ENCODE assay signal across 21 cellular contexts in the genomic region with DNA sequence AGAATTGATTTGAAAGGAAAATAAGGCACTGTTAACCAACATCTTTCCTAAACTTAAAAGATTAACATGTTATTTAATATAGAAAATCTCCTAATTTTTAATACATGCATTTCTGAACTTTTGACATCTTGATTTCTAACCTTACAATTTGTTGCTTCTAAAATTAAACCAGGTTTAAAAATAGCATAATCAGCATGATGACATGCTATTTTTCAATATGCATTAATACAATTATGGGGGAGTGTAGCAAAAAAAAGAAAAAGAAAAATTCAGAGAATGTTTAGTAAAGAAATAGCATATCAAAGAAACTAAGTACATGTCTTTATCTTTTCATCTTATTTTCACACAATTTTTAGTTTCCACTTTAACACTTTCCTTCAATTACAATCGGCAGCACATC.
DNase-seq lines count a peak whose midpoint lies in the region; ATAC-seq, FAIRE-seq and TF ChIP-seq lines count a peak whose summit lies in the region.
"Had no signal": no experiment of that assay in that cellular context is flagged by ENCODE, and none has a peak within 500 bp of the region (broad histone marks: within the 10 kb centered on the region; RNA-seq: fewer than 3 reads in every experiment).

No MANE protein-coding gene starts in this region.

- 0 out of 2 replicates have a peak overlapping the region, but pooled peaks have one; percentile 13 for H2AFZ ChIP-seq in Loucy (ENCODE audit: low read length)
- H2AFZ ChIP-seq in K562 (ENCODE audit: low read depth, low read length) = peak overlapping the region; percentile 47; the same call in 1 of the 2 replicates
- H2AFZ ChIP-seq in neuronal stem cell (ENCODE audit: low read length) = no peak overlapping the region

- TF ChIP-seq CTCF in A549 (IDR thresholded peaks at IDR 0.05) = no peak
- no peak for TF ChIP-seq CTCF in Loucy (conservative IDR thresholded peaks at IDR 0.05; ENCODE audit: low read length)
- no peak for TF ChIP-seq CTCF in K562 (IDR thresholded peaks at IDR 0.05 in 2 of 3, conservative IDR thresholded peaks at IDR 0.05 in 1 of 3; ENCODE audit: insufficient read depth in 2 of 3, low read depth in 1 of 3, low read length in 3 of 3)

- H3K14ac ChIP-seq in neuronal stem cell (ENCODE audit: low read length) = no peak overlapping the region

- H2BK120ac ChIP-seq in neuronal stem cell (ENCODE audit: low read depth, low read length) = no peak overlapping the region

- no peak overlapping the region for H4K8ac ChIP-seq in neuronal stem cell (ENCODE audit: low read depth, low read length)

- no peak overlapping the region for H3K9ac ChIP-seq in Loucy (ENCODE audit: low read depth, low read length, poor library complexity, severe bottlenecking)
- no peak overlapping the region for H3K9ac ChIP-seq in K562 (ENCODE audit: insufficient read depth in 1 of 2, low read depth in 2 of 2, low read length in 2 of 2)
- H3K9ac ChIP-seq in neuronal stem cell (ENCODE audit: low read depth, low read length, poor library complexity) = no peak overlapping the region
- H3K9ac ChIP-seq: BLaER1 had no signal

- no peak overlapping the region for H2AK5ac ChIP-seq in neuronal stem cell (ENCODE audit: low read depth, low read length)

- POLR2A ChIA-PET in A549 (lab: Yijun Ruan, JAX) (no interaction called here), K562 (lab: Yijun Ruan, JAX) (no interaction called here)

- no peaks in the 10 kb centered on the region for H3K9me2 ChIP-seq in Loucy (replicated peaks; ENCODE audit: low read depth, low read length)

- no peaks in the 10 kb centered on the region for H3K9me3 ChIP-seq in A549
- no peaks in the 10 kb centered on the region for H3K9me3 ChIP-seq in Loucy (ENCODE audit: insufficient read depth, low read depth, low read length)
- no peaks in the 10 kb centered on the region for H3K9me3 ChIP-seq in K562 (replicated peaks; ENCODE audit: control insufficient read depth, insufficient read depth, low read depth, low read length)
- no peaks in the 10 kb centered on the region for H3K9me3 ChIP-seq in neuronal stem cell (replicated peaks in 1 of 2; ENCODE audit: control insufficient read depth in 2 of 2, insufficient read depth in 1 of 2, low read depth in 1 of 2, low read length in 2 of 2)
- H3K9me3 ChIP-seq: BE2C, BLaER1 had no signal

- 97% methylated on average over 1 of the region's 1 CpG for WGBS in A549 (ENCODE audit: missing lambda C conversion rate)
- 19% methylated on average over 1 of the region's 1 CpG for WGBS in K562 (ENCODE audit: insufficient coverage, low coverage, missing lambda C conversion rate)
- WGBS in neuronal stem cell (ENCODE audit: extremely low coverage in 2 of 2, insufficient read length in 2 of 2, insufficient replicate concordance in 1 of 2), 2 donors = 100% methylated on average over 1 of the region's 1 CpG; no CpG with 5 or more reads in 1 of the 2 donors

- no peak for TF ChIP-seq RAD21 in A549 (conservative IDR thresholded peaks at IDR 0.05 in 1 of 2, IDR thresholded peaks at IDR 0.05 in 1 of 2)
- TF ChIP-seq RAD21 in K562 (CRISPR knock-in tag; conservative IDR thresholded peaks at IDR 0.05 in 1 of 2, IDR thresholded peaks at IDR 0.05 in 1 of 2) = no peak

- ATAC-seq in A549 (no peak), K562 (no peak), HG03280 (IDR thresholded peaks at IDR 0.05; ENCODE audit: unreplicated experiment) (no peak), GM19455 (IDR thresholded peaks at IDR 0.05; ENCODE audit: unreplicated experiment) (no peak)

- no peaks in the 10 kb centered on the region for H4K20me1 ChIP-seq in Loucy (ENCODE audit: insufficient read depth, low read length, poor library complexity, severe bottlenecking)
- H4K20me1 ChIP-seq in K562 (replicated peaks; ENCODE audit: control insufficient read depth, insufficient read depth, low read length) = no peaks in the 10 kb centered on the region
- H4K20me1 ChIP-seq: BLaER1 had no signal

- H3K27me3 ChIP-seq in Loucy (ENCODE audit: insufficient read depth, low read length, poor library complexity, severe bottlenecking) = no peaks in the 10 kb centered on the region
- no peaks in the 10 kb centered on the region for H3K27me3 ChIP-seq in K562 (ENCODE audit: control insufficient read depth in 2 of 2, insufficient read depth in 2 of 2, low read length in 2 of 2)
- H3K27me3 ChIP-seq in neuronal stem cell (ENCODE audit: control insufficient read depth in 3 of 3, insufficient read depth in 3 of 3, low read depth in 1 of 3, low read length in 3 of 3) = no peaks in the 10 kb centered on the region
- H3K27me3 ChIP-seq: BE2C, BLaER1 had no signal

- CTCF ChIA-PET in A549 (lab: Yijun Ruan, JAX) = no interaction called here
- CTCF ChIA-PET in K562 (lab: Yijun Ruan, JAX; ENCODE audit: low intra/inter-chr PET ratio) = no interaction called here

- no peaks in the 10 kb centered on the region for H3K79me1 ChIP-seq in neuronal stem cell (ENCODE audit: low read depth, low read length)

- FAIRE-seq in A549 (lab: Jason Lieb, UNC) = no peak
- FAIRE-seq in K562 (lab: Jason Lieb, UNC) = no peak
- FAIRE-seq in frontal cortex (lab: Jason Lieb, UNC) = peak; percentile 10
- FAIRE-seq: G401.6, GM12891, GM19239 had no signal

- no peak overlapping the region for H3K23ac ChIP-seq in neuronal stem cell (ENCODE audit: low read depth, low read length, poor library complexity)

- no peak overlapping the region for H3K18ac ChIP-seq in neuronal stem cell (ENCODE audit: low read length)

- H3K36me3 ChIP-seq in Loucy (ENCODE audit: insufficient read depth, low read length) = no peaks in the 10 kb centered on the region
- H3K36me3 ChIP-seq in K562 (ENCODE audit: control insufficient read depth, insufficient read depth, low read length) = no peaks in the 10 kb centered on the region
- H3K36me3 ChIP-seq in neuronal stem cell (replicated peaks in 1 of 2; ENCODE audit: control insufficient read depth in 2 of 2, insufficient read depth in 2 of 2, low read length in 2 of 2) = no peaks in the 10 kb centered on the region
- H3K36me3 ChIP-seq: BE2C, BLaER1 had no signal

- no peak for DNase-seq in A549 (ENCODE audit: low read depth in 1 of 2, low spot score in 1 of 2)
- no peak for DNase-seq in K562 (ENCODE audit: extremely low read depth in 1 of 4, low spot score in 3 of 4)
- DNase-seq in frontal cortex (ENCODE audit: low spot score in 2 of 2) = no peak
- no peak for DNase-seq in neuronal stem cell (ENCODE audit: low spot score)
- DNase-seq: ACHN; BE2C; C1 segment of cervical spinal cord; CD4-positive, alpha-beta memory T cell; CD4-positive, CD25-positive, alpha-beta regulatory T cell; CD8-positive, alpha-beta memory T cell; COR-L47; DMS79 treated with DMSO at 0.1 percent for 48 hours; GF-D8 had no signal

- H3K79me2 ChIP-seq in Loucy (ENCODE audit: insufficient read depth, low read length) = no peaks in the 10 kb centered on the region
- H3K79me2 ChIP-seq in K562 (ENCODE audit: control insufficient read depth, insufficient read depth, low read length) = no peaks in the 10 kb centered on the region

- H3K4me1 ChIP-seq in A549 = peaks cover 40% of the 10 kb centered on the region; the same call in 2 of the 3 replicates
- peaks cover 7% of the 10 kb centered on the region for H3K4me1 ChIP-seq in Loucy (ENCODE audit: insufficient read depth, low read length, poor library complexity, severe bottlenecking)
- peaks cover 0 to 13% of the 10 kb centered on the region in 2 experiments; a peak in 2 of 5 replicates for H3K4me1 ChIP-seq in K562 (replicated peaks in 1 of 2; ENCODE audit: control insufficient read depth in 2 of 2, insufficient read depth in 2 of 2, low read length in 2 of 2)
- H3K4me1 ChIP-seq in neuronal stem cell (ENCODE audit: control insufficient read depth in 2 of 2, insufficient read depth in 1 of 2, low read depth in 1 of 2, low read length in 2 of 2) = peaks cover 7 to 27% of the 10 kb centered on the region in 2 donors

- BruUV-seq in K562 (replicated peaks; lab: Mats Ljungman, UMichigan) = no TSS peak

- intact Hi-C loops in K562 (cut with micrococcal nuclease) = no loop called here

- H3K27ac ChIP-seq in A549 = no peak overlapping the region
- H3K27ac ChIP-seq in K562 (ENCODE audit: extremely low read depth, low read depth, low read length) = no peak overlapping the region; the same call in 2 of the 3 replicates
- H3K27ac ChIP-seq in neuronal stem cell (replicated peaks; ENCODE audit: low read length) = no peak overlapping the region
- H3K27ac ChIP-seq: 22Rv1, BLaER1 had no signal

- no peak overlapping the region for H3K4me3 ChIP-seq in A549
- H3K4me3 ChIP-seq in Loucy (ENCODE audit: low read length, poor library complexity, severe bottlenecking) = no peak overlapping the region
- H3K4me3 ChIP-seq in K562 = no peak overlapping the region
- no peak overlapping the region for H3K4me3 ChIP-seq in neuronal stem cell (ENCODE audit: low read length in 2 of 2)
- H3K4me3 ChIP-seq: BLaER1 had no signal

- H3K4me2 ChIP-seq in A549 = no peak overlapping the region
- no peak overlapping the region for H3K4me2 ChIP-seq in Loucy (ENCODE audit: low read depth, low read length, poor library complexity, severe bottlenecking)
- H3K4me2 ChIP-seq in K562 (ENCODE audit: insufficient read depth, low read length) = no peak overlapping the region
- H3K4me2 ChIP-seq in neuronal stem cell (ENCODE audit: insufficient read depth, low read length, poor library complexity, severe bottlenecking) = no peak overlapping the region
- H3K4me2 ChIP-seq: BLaER1 had no signal

- H3F3A ChIP-seq in Loucy (ENCODE audit: low read depth) = no peaks in the 10 kb centered on the region

- no peak overlapping the region for H2BK12ac ChIP-seq in neuronal stem cell (ENCODE audit: low read length)

- no peak overlapping the region for H2BK5ac ChIP-seq in neuronal stem cell (ENCODE audit: low read length)

- no peak for TF ChIP-seq EP300 in A549 (IDR thresholded peaks at IDR 0.05)
- no peak for TF ChIP-seq EP300 in K562 (IDR thresholded peaks at IDR 0.05; ENCODE audit: low read length)

- H2BK15ac ChIP-seq in neuronal stem cell (ENCODE audit: low read length) = no peak overlapping the region

- H3K9me1 ChIP-seq in K562 (ENCODE audit: control insufficient read depth, insufficient read depth, low read length) = no peaks in the 10 kb centered on the region

- H3K4ac ChIP-seq in neuronal stem cell (ENCODE audit: low read length) = no peak overlapping the region

- TF ChIP-seq POLR2A in A549 (IDR thresholded peaks at IDR 0.05; ENCODE audit: low read length) (no peak), K562 (conservative IDR thresholded peaks at IDR 0.05) (no peak)

- no peak overlapping the region for H4K91ac ChIP-seq in neuronal stem cell (ENCODE audit: low read depth, low read length, poor library complexity)

- in situ Hi-C loops in K562 (cut with MboI) = no loop called here

TF ChIP-seq in A549, 52 proteins besides CTCF, POLR2A, EP300 and RAD21 (continues in another document):
- TF ChIP-seq MAFK (IDR thresholded peaks at IDR 0.05; ENCODE audit: partially characterized antibody) = peak; percentile 13

TF ChIP-seq in K562, 482 proteins besides CTCF, POLR2A, EP300 and RAD21 (continues in another document):
- peak; percentile 51; the same call in 1 of the 2 replicates for TF ChIP-seq C11orf30 (IDR thresholded peaks at IDR 0.05; ENCODE audit: low read depth)
